In the genomic region with DNA sequence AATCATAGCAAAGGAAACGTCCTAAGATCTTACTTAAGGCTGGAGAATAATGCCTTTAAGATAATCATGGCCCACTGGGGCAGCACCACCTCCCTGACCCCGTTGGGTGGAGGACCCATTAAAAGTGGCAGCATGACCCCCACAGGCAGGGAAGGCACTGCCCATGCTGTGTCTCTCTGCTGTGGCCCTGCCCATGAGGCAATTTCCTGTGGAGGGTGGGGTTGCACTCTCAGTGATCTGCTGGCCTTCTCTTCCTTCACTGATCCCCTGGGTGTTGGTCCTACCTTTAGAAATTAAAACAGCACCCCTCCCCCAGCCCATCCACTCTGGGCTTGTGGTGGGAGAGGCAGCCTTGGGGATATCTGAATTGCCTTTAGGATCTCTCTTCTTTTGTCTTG, we compare ENCODE assay signal across 12 cellular contexts. TPM values are rescaled to one million over a fixed set of nuclear protein-coding genes. Genes with fewer than 3 reads are reported as not detected.
DNase-seq lines count a peak whose midpoint lies in the region; ATAC-seq and TF ChIP-seq lines count a peak whose summit lies in the region.
"Had no signal": no experiment of that assay in that cellular context is flagged by ENCODE, and none has a peak within 500 bp of the region (broad histone marks: within the 10 kb centered on the region; RNA-seq: fewer than 3 reads in every experiment).

No MANE protein-coding gene starts in this region.

- no peak overlapping the region for H3K27ac ChIP-seq in ACC112 (ENCODE audit: low read depth, low read length)
- peak overlapping the region; percentile 33 for H3K27ac ChIP-seq in HL-60 (replicated peaks)
- peak overlapping the region; percentile 82 to 83 for H3K27ac ChIP-seq in mucosa of rectum (ENCODE audit: low read depth in 2 of 2, low read length in 2 of 2)
- no peak overlapping the region for H3K27ac ChIP-seq in SK-N-SH (ENCODE audit: low read depth in 2 of 2, low read length in 1 of 2)
- H3K27ac ChIP-seq: adrenal gland had no signal

- no peak for TF ChIP-seq EP300 in SK-N-SH (IDR thresholded peaks at IDR 0.05; ENCODE audit: borderline replicate concordance in 1 of 2, low read depth in 1 of 2, low read length in 1 of 2)

- H2AFZ ChIP-seq in ACC112 (ENCODE audit: low read length, unreplicated experiment) (peak overlapping the region; percentile 45), SK-N-SH (ENCODE audit: low read depth) (no peak overlapping the region)

- H3K27ac Mint-ChIP-seq in central memory CD8-positive, alpha-beta T cell (ENCODE audit: low read depth), result peak overlapping the region; percentile 96
- H3K27ac Mint-ChIP-seq: activated CD4-positive, alpha-beta T cell treated with anti-CD3 and anti-CD28 coated beads, Interleukin-2, amount 10 ng/mL, durations not matched to agents 7 days and 5 days had no signal

- no peaks in the 10 kb centered on the region for H3K79me2 ChIP-seq in ACC112 (ENCODE audit: control insufficient read depth, insufficient read depth, low read length, unreplicated experiment)
- no peaks in the 10 kb centered on the region for H3K79me2 ChIP-seq in SK-N-SH (ENCODE audit: insufficient read depth)

- ATAC-seq in central memory CD8-positive, alpha-beta T cell (replicated peaks; ENCODE audit: extremely low read depth, poor library complexity, severe bottlenecking), result peak; percentile 27
- ATAC-seq in GM19035 (IDR thresholded peaks at IDR 0.05; ENCODE audit: unreplicated experiment), result no peak

- no peaks in the 10 kb centered on the region for H3F3A ChIP-seq in SK-N-SH (replicated peaks; ENCODE audit: insufficient read depth)

- H3K36me3 ChIP-seq in ACC112 (ENCODE audit: insufficient read depth, low read length), result no peaks in the 10 kb centered on the region
- H3K36me3 ChIP-seq in mucosa of rectum (ENCODE audit: control insufficient read depth in 2 of 2, insufficient read depth in 2 of 2, low read length in 2 of 2), result no peaks in the 10 kb centered on the region
- no peaks in the 10 kb centered on the region for H3K36me3 ChIP-seq in SK-N-SH (replicated peaks in 1 of 2; ENCODE audit: control insufficient read depth in 1 of 2, insufficient read depth in 2 of 2, low read length in 1 of 2)
- H3K36me3 ChIP-seq: adrenal gland had no signal

- H3K4me1 ChIP-seq in ACC112 (ENCODE audit: control insufficient read depth, insufficient read depth, low read length, unreplicated experiment) (peaks cover 6% of the 10 kb centered on the region), mucosa of rectum (ENCODE audit: control insufficient read depth in 2 of 2, insufficient read depth in 2 of 2, low read length in 2 of 2) (peaks cover 7 to 9% of the 10 kb centered on the region in 2 donors), SK-N-SH (ENCODE audit: control insufficient read depth in 1 of 2, insufficient read depth in 2 of 2, low read depth in 1 of 2, low read length in 1 of 2) (no peaks in the 10 kb centered on the region)

- TF ChIP-seq RAD21 in SK-N-SH (IDR thresholded peaks at IDR 0.05; ENCODE audit: low read length), result no peak

- DNase-seq in HL-60 (ENCODE audit: low read depth in 1 of 2, low spot score in 1 of 2), result peak in 1 of 2 experiments; percentile 52
- DNase-seq in central memory CD8-positive, alpha-beta T cell (ENCODE audit: low spot score in 2 of 2), result peak in 1 of 2 donors; percentile 8
- no peak for DNase-seq in NCI-H2107 treated with DMSO at 0.1 percent for 48 hours (lab: John Stamatoyannopoulos, UW; ENCODE audit: unreplicated experiment)
- no peak for DNase-seq in SK-N-SH
- DNase-seq in dermis blood vessel endothelial cell, result no peak
- DNase-seq: activated CD4-positive, alpha-beta T cell treated with anti-CD3 and anti-CD28 coated beads, Interleukin-2, amount 10 ng/mL, durations not matched to agents 7 days and 5 days; adrenal gland; COR-L47; NCI-H226 had no signal

- H3K9ac ChIP-seq in mucosa of rectum (ENCODE audit: low read depth in 1 of 2, low read length in 2 of 2) (peak overlapping the region in 1 of 2 donors; percentile 5), SK-N-SH (no peak overlapping the region)

- no peaks in the 10 kb centered on the region for H3K9me2 ChIP-seq in SK-N-SH

- peaks cover 81% of the 10 kb centered on the region for H3K36me3 Mint-ChIP-seq in central memory CD8-positive, alpha-beta T cell (ENCODE audit: insufficient read depth)

- peaks cover 78% of the 10 kb centered on the region for H3K4me1 Mint-ChIP-seq in central memory CD8-positive, alpha-beta T cell

- H3K4me3 ChIP-seq in ACC112 (ENCODE audit: low read depth, low read length), result no peak overlapping the region
- H3K4me3 ChIP-seq in HL-60 (replicated peaks; ENCODE audit: insufficient read depth, low read length), result no peak overlapping the region
- H3K4me3 ChIP-seq in mucosa of rectum (ENCODE audit: low read length in 2 of 2), result peak overlapping the region; percentile 0 to 48
- H3K4me3 ChIP-seq in SK-N-SH (ENCODE audit: low read depth in 2 of 2, low read length in 1 of 2), result no peak overlapping the region
- H3K4me3 ChIP-seq: adrenal gland had no signal

- WGBS in SK-N-SH (ENCODE audit: low lambda C conversion rate), result 0% methylated on average over 1 of the region's 2 CpGs

- TF ChIP-seq CTCF in HL-60 (IDR thresholded peaks at IDR 0.05; ENCODE audit: insufficient read depth, low read length) (no peak), SK-N-SH (IDR thresholded peaks at IDR 0.05) (no peak)

- CTCF ChIA-PET in SK-N-SH (lab: Yijun Ruan, JAX), result no interaction called here

- H3K9me3 Mint-ChIP-seq in central memory CD8-positive, alpha-beta T cell, result no peaks in the 10 kb centered on the region

- POLR2A ChIA-PET in SK-N-SH (lab: Yijun Ruan, JAX), result no interaction called here

- H3K27me3 Mint-ChIP-seq in central memory CD8-positive, alpha-beta T cell, result no peaks in the 10 kb centered on the region

- H3K9me3 ChIP-seq in mucosa of rectum (ENCODE audit: control insufficient read depth in 2 of 2, low read length in 2 of 2) (no peaks in the 10 kb centered on the region), SK-N-SH (no peaks in the 10 kb centered on the region)
- H3K9me3 ChIP-seq: adrenal gland had no signal

- no peaks in the 10 kb centered on the region for H4K20me1 ChIP-seq in SK-N-SH (ENCODE audit: insufficient read depth)

- no peaks in the 10 kb centered on the region for H3K27me3 ChIP-seq in ACC112 (ENCODE audit: insufficient read depth, low read length)
- no peaks in the 10 kb centered on the region for H3K27me3 ChIP-seq in HL-60 (ENCODE audit: insufficient read depth, poor library complexity, severe bottlenecking)
- H3K27me3 ChIP-seq in mucosa of rectum (ENCODE audit: control insufficient read depth in 2 of 2, insufficient read depth in 2 of 2, low read length in 2 of 2), result no peaks in the 10 kb centered on the region
- peaks cover 22% of the 10 kb centered on the region; the same call in 1 of the 2 replicates for H3K27me3 ChIP-seq in SK-N-SH (ENCODE audit: insufficient read depth)
- H3K27me3 ChIP-seq: adrenal gland had no signal

- H3K4me3 Mint-ChIP-seq in central memory CD8-positive, alpha-beta T cell, result peak overlapping the region; percentile 56
- H3K4me3 Mint-ChIP-seq: activated CD4-positive, alpha-beta T cell treated with anti-CD3 and anti-CD28 coated beads, Interleukin-2, amount 10 ng/mL, durations not matched to agents 7 days and 5 days had no signal

- H3K4me2 ChIP-seq in SK-N-SH, result no peak overlapping the region

TF ChIP-seq in SK-N-SH, 30 proteins besides CTCF, POLR2A, EP300 and RAD21:
- no peak for TF ChIP-seq MEF2A (IDR thresholded peaks at IDR 0.05; ENCODE audit: borderline replicate concordance, low read depth)
- TF ChIP-seq, protein P1, sequence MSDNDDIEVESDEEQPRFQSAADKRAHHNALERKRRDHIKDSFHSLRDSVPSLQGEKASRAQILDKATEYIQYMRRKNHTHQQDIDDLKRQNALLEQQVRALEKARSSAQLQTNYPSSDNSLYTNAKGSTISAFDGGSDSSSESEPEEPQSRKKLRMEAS (IDR thresholded peaks at IDR 0.05; ENCODE audit: low read depth), result no peak
- no peak for TF ChIP-seq EZH2phosphoT487 (IDR thresholded peaks at IDR 0.05; ENCODE audit: borderline replicate concordance, low read depth)

RNA-seq across cellular contexts. Expression of a gene that starts 17.3 kb away (rescaled TPM):
- not detected in 2 replicates for polyA plus RNA-seq in SK-N-SH (2012; rRNA removed)
- polyA plus RNA-seq in SK-N-SH (2012; cell fraction: cytosol; rRNA removed), result not detected in 2 replicates
- not detected in 2 replicates for polyA plus RNA-seq in SK-N-SH (2012; cell fraction: nucleus; rRNA removed)
- total RNA-seq in dermis blood vessel endothelial cell, result not detected in 2 replicates

RNA-seq across cellular contexts. Expression of a gene that starts 37.0 kb away (rescaled TPM):
- not detected in 2 replicates for polyA plus RNA-seq in SK-N-SH (2012; rRNA removed)
- polyA plus RNA-seq in SK-N-SH (2012; cell fraction: cytosol; rRNA removed), result not detected in 2 replicates
- not detected in 2 replicates for polyA plus RNA-seq in SK-N-SH (2012; cell fraction: nucleus; rRNA removed)
- not detected in 2 replicates for total RNA-seq in dermis blood vessel endothelial cell
- total RNA-seq: activated CD4-positive, alpha-beta T cell treated with anti-CD3 and anti-CD28 coated beads, Interleukin-2, amount 10 ng/mL, durations not matched to agents 7 days and 5 days; adrenal gland had no signal

RNA-seq across cellular contexts. Expression of a gene that starts 47.9 kb away (rescaled TPM):
- not detected in 2 replicates for polyA plus RNA-seq in SK-N-SH (2012; rRNA removed)
- polyA plus RNA-seq in SK-N-SH (2012; cell fraction: cytosol; rRNA removed), result not detected in 2 replicates
- not detected in 2 replicates for polyA plus RNA-seq in SK-N-SH (2012; cell fraction: nucleus; rRNA removed)
- not detected in 2 replicates for total RNA-seq in dermis blood vessel endothelial cell
- total RNA-seq: activated CD4-positive, alpha-beta T cell treated with anti-CD3 and anti-CD28 coated beads, Interleukin-2, amount 10 ng/mL, durations not matched to agents 7 days and 5 days; adrenal gland had no signal

Comparison
In these comparisons a context has a peak if more than half of its experiments do, and no peak if none do; other contexts are left out.
1. H3K27ac ChIP-seq: peak in HL-60 (single experiment) and mucosa of rectum (2 of 2); none in ACC112 (single experiment) and SK-N-SH (0 of 2).
2. H3K4me3 ChIP-seq: peak in mucosa of rectum (2 of 2); none in ACC112 (single experiment), HL-60 (single experiment) and SK-N-SH (0 of 2).